9 cellular contexts compared by ENCODE assay signal in genomic region chr2:172931923-172932520, GRCh38.
DNase-seq lines count a peak whose midpoint lies in the region; ATAC-seq and TF ChIP-seq lines count a peak whose summit lies in the region.
"Had no signal": no experiment of that assay in that cellular context is flagged by ENCODE, and none has a peak within 500 bp of the region (broad histone marks: within the 10 kb centered on the region; RNA-seq: fewer than 3 reads in every experiment).

No MANE protein-coding gene starts in this region.

- CTCF ChIA-PET in HEK293T (lab: Yijun Ruan, JAX) = interaction anchor here (0.6 to 3.3 kb wide), 16 partner anchors 8 to 383 kb away, joined by 3 to 28 read pairs (median 3); no protein-coding TSS in a partner anchor

- no peak for TF ChIP-seq POLR2A in GM18505 (IDR thresholded peaks at IDR 0.05; ENCODE audit: borderline replicate concordance, extremely low read depth, insufficient read depth, insufficient read length)

- peaks cover 10% of the 10 kb centered on the region for H3K27me3 Mint-ChIP-seq in activated T-cell treated with anti-CD3 and anti-CD28 coated beads, Interleukin-2, amount 50 U/mL, for 24 hours

- H3K27ac Mint-ChIP-seq in activated T-cell treated with anti-CD3 and anti-CD28 coated beads, Interleukin-2, amount 50 U/mL, for 24 hours = no peak overlapping the region
- H3K27ac Mint-ChIP-seq: IgD-negative memory B cell had no signal

- H3K4me3 ChIP-seq in fibroblast of villous mesenchyme (ENCODE audit: low read depth, low read length) (peak overlapping the region; percentile 16), urinary bladder (ENCODE audit: low read depth, low read length) (peak overlapping the region; percentile 18)

- no peak overlapping the region for H3K4me3 Mint-ChIP-seq in activated T-cell treated with anti-CD3 and anti-CD28 coated beads, Interleukin-2, amount 50 U/mL, for 24 hours
- H3K4me3 Mint-ChIP-seq: IgD-negative memory B cell had no signal

- H3K36me3 ChIP-seq in urinary bladder (ENCODE audit: insufficient read depth) = no peaks in the 10 kb centered on the region

- H3K27ac ChIP-seq in C4-2B = 0 out of 2 replicates have a peak overlapping the region, but pooled peaks have one; percentile 31
- peak overlapping the region; percentile 10 for H3K27ac ChIP-seq in urinary bladder (ENCODE audit: low read depth)

- H3K4me1 Mint-ChIP-seq in activated T-cell treated with anti-CD3 and anti-CD28 coated beads, Interleukin-2, amount 50 U/mL, for 24 hours (ENCODE audit: low read depth) = peaks cover 11% of the 10 kb centered on the region

- H3K9me3 Mint-ChIP-seq in activated T-cell treated with anti-CD3 and anti-CD28 coated beads, Interleukin-2, amount 50 U/mL, for 24 hours = no peaks in the 10 kb centered on the region
- H3K9me3 Mint-ChIP-seq: IgD-negative memory B cell had no signal

- peak; percentile 83 for TF ChIP-seq CTCF in C4-2B (conservative IDR thresholded peaks at IDR 0.05)
- TF ChIP-seq CTCF in fibroblast of villous mesenchyme (IDR thresholded peaks at IDR 0.05; ENCODE audit: insufficient read depth, low read depth, low read length) = peak; percentile 75

- DNase-seq in HEK293T (ENCODE audit: extremely low spot score) = peak; percentile 39
- peak; percentile 3 for DNase-seq in OCI-M2 (lab: John Stamatoyannopoulos, UW; ENCODE audit: unreplicated experiment)
- peak; percentile 66 for DNase-seq in activated T-cell treated with anti-CD3 and anti-CD28 coated beads, Interleukin-2, amount 50 U/mL, for 24 hours
- DNase-seq in fibroblast of villous mesenchyme (ENCODE audit: low read depth) = peak; percentile 81
- peak; percentile 82 for DNase-seq in pons (ENCODE audit: low spot score)

- H3K4me1 ChIP-seq in urinary bladder (ENCODE audit: insufficient read depth) = no peaks in the 10 kb centered on the region

- 2% methylated on average over 8 of the region's 8 CpGs for WGBS in urinary bladder

- POLR2A ChIA-PET in HEK293T (lab: Yijun Ruan, JAX) = no interaction called here

- no peaks in the 10 kb centered on the region for H3K36me3 Mint-ChIP-seq in activated T-cell treated with anti-CD3 and anti-CD28 coated beads, Interleukin-2, amount 50 U/mL, for 24 hours (ENCODE audit: low read depth)
- H3K36me3 Mint-ChIP-seq: IgD-negative memory B cell had no signal

- ATAC-seq in GM18505 (IDR thresholded peaks at IDR 0.05; ENCODE audit: unreplicated experiment) = no peak

TF ChIP-seq in HEK293T, 16 proteins besides CTCF, POLR2A, EP300 and RAD21:
- TF ChIP-seq SUZ12 (IDR thresholded peaks at IDR 0.05) = no peak
- no peak for TF ChIP-seq FOXK2 (IDR thresholded peaks at IDR 0.05)
- no peak for TF ChIP-seq LEF1 (IDR thresholded peaks at IDR 0.05; ENCODE audit: borderline replicate concordance)
- TF ChIP-seq CTBP1 (IDR thresholded peaks at IDR 0.05; ENCODE audit: borderline replicate concordance) = no peak
- no peak for TF ChIP-seq TARDBP (IDR thresholded peaks at IDR 0.05)
- TF ChIP-seq ARNT (IDR thresholded peaks at IDR 0.05) = no peak
- no peak for TF ChIP-seq BHLHE40 (IDR thresholded peaks at IDR 0.05; ENCODE audit: borderline replicate concordance)
- no peak for TF ChIP-seq FOXM1 (IDR thresholded peaks at IDR 0.05; ENCODE audit: borderline replicate concordance)
- TF ChIP-seq PKNOX1 (IDR thresholded peaks at IDR 0.05) = no peak
- TF ChIP-seq L3MBTL2 (conservative IDR thresholded peaks at IDR 0.05) = no peak
- TF ChIP-seq FOXA1 (IDR thresholded peaks at IDR 0.05) = no peak
- no peak for TF ChIP-seq HDGF (IDR thresholded peaks at IDR 0.05; ENCODE audit: borderline replicate concordance)
- TF ChIP-seq SP1 (IDR thresholded peaks at IDR 0.05) = no peak
- TF ChIP-seq NFRKB (IDR thresholded peaks at IDR 0.05) = no peak
- no peak for TF ChIP-seq ELF4 (IDR thresholded peaks at IDR 0.05)
- no peak for TF ChIP-seq ZNF384 (IDR thresholded peaks at IDR 0.05)

Comparison
In these comparisons a context has a peak if more than half of its experiments do, and no peak if none do; other contexts are left out.
1. DNase-seq: peak in every context shown above with its lines; median percentile 82 in pons; 81 in fibroblast of villous mesenchyme; 66 in activated T-cell treated with anti-CD3 and anti-CD28 coated beads, Interleukin-2, amount 50 U/mL, for 24 hours; 39 in HEK293T; 3 in OCI-M2.